In the genomic region with DNA sequence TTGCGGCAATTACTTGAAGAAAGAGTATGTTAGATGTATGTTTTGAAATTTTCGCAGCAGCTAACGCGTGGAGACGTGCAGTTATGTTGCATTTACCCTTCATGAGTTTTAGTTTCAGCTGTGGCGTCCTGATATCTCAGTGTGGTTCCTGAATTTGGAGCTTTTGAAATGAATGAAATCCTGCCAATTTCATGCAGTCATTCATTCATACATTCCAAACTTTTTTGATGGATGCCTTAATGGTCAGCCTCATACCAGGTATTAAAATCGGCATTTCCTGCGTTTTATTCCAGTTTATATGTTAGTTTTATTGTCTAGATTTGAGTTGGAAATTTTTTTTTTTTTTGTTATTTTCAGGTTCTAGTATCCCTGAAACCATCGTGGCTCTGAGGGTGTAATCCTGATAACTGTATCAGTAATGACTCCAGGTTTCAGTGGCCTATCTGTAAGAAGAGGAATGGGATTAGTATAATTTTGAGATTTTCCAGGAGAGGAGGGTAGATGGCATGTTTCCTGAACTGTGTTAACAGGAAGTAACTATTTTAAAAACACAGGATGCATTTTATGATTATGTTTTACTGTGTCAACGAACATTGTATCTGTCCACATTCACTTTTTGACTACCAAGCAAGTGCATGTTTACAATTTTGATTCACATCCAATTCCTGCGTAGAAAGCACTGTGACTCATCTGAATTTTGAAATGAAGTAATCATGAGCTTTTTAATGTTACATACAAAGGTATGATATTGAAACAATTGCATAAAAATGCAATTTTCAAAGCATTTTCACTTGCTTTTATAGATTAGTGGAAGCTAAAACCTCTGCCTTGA, we compare ENCODE assay signal across 8 cellular contexts. TPM values are rescaled to one million over a fixed set of nuclear protein-coding genes. Genes with fewer than 3 reads are reported as not detected.
DNase-seq lines count a peak whose midpoint lies in the region; ATAC-seq, FAIRE-seq and TF ChIP-seq lines count a peak whose summit lies in the region.

No MANE protein-coding gene starts in this region.

- no peak for ATAC-seq in activated CD8-positive, alpha-beta T cell treated with anti-CD3 and anti-CD28 coated beads, Interleukin-2, amount 10 ng/mL, durations not matched to agents 7 days and 5 days
- no peak for ATAC-seq in GM21723 (IDR thresholded peaks at IDR 0.05; ENCODE audit: unreplicated experiment)
- ATAC-seq in GM19023 (IDR thresholded peaks at IDR 0.05; ENCODE audit: unreplicated experiment), result no peak

- TF ChIP-seq CTCF in HEK293 (tag by site-specific recombination; IDR thresholded peaks at IDR 0.05), result no peak
- TF ChIP-seq CTCF in hepatocyte (IDR thresholded peaks at IDR 0.05; ENCODE audit: poor library complexity), result no peak

- H3K9me3 ChIP-seq in BLaER1, result no peaks in the 10 kb centered on the region
- no peaks in the 10 kb centered on the region for H3K9me3 ChIP-seq in HEK293 (ENCODE audit: control insufficient read depth, insufficient read depth, low read depth, low read length)
- no peaks in the 10 kb centered on the region for H3K9me3 ChIP-seq in hepatocyte (ENCODE audit: low read depth)
- no peaks in the 10 kb centered on the region for H3K9me3 ChIP-seq in small intestine (ENCODE audit: control insufficient read depth, low read depth)

- peaks cover 20% of the 10 kb centered on the region for H3K4me1 Mint-ChIP-seq in activated CD8-positive, alpha-beta T cell treated with anti-CD3 and anti-CD28 coated beads, Interleukin-2, amount 10 ng/mL, durations not matched to agents 7 days and 5 days (ENCODE audit: low read depth)

- peak overlapping the region; percentile 81 for H2AFZ ChIP-seq in hepatocyte

- peaks cover 51% of the 10 kb centered on the region for H3K79me2 ChIP-seq in hepatocyte

- H3K9me3 Mint-ChIP-seq in activated CD8-positive, alpha-beta T cell treated with anti-CD3 and anti-CD28 coated beads, Interleukin-2, amount 10 ng/mL, durations not matched to agents 7 days and 5 days (ENCODE audit: insufficient read depth), result no peaks in the 10 kb centered on the region

- peak overlapping the region; percentile 84 for H3K4me3 Mint-ChIP-seq in activated CD8-positive, alpha-beta T cell treated with anti-CD3 and anti-CD28 coated beads, Interleukin-2, amount 10 ng/mL, durations not matched to agents 7 days and 5 days

- POLR2A ChIA-PET in HEK293 (lab: Yijun Ruan, JAX), result interaction anchor here (0.6 to 2.3 kb wide), 31 partner anchors 7 to 1452 kb away, joined by 3 to 53 read pairs (median 5); partner anchors contain the start of gene MLLT3
- POLR2A ChIA-PET in activated CD8-positive, alpha-beta T cell treated with anti-CD3 and anti-CD28 coated beads, Interleukin-2, amount 10 ng/mL, durations not matched to agents 7 days and 5 days (lab: Charles Lee), result interaction anchor here (0.9 to 2.5 kb wide), 6 partner anchors 11 to 290 kb away, joined by 3 to 27 read pairs (median 4); partner anchors contain the start of gene MLLT3

- WGBS in hepatocyte (ENCODE audit: low lambda C conversion rate, missing lambda C conversion rate), result 17% methylated on average over 11 of the region's 11 CpGs
- 0 to 4% (median 1%) methylated on average over 11 of the region's 11 CpGs for WGBS in small intestine, 3 donors

- CTCF ChIA-PET in HEK293 (lab: Yijun Ruan, JAX), result interaction anchor here (0.5 to 2.1 kb wide), 5 partner anchors 13 to 200 kb away, joined by 3 to 8 read pairs (median 4); no protein-coding TSS in a partner anchor
- CTCF ChIA-PET in activated CD8-positive, alpha-beta T cell treated with anti-CD3 and anti-CD28 coated beads, Interleukin-2, amount 10 ng/mL, durations not matched to agents 7 days and 5 days (lab: Charles Lee), result interaction anchor here (0.8 to 2.1 kb wide), 9 partner anchors 8 to 330 kb away, joined by 3 to 10 read pairs (median 3); partner anchors contain the start of gene MLLT3

- H3K4me1 ChIP-seq in BLaER1 (peaks cover 21% of the 10 kb centered on the region), HEK293 (ENCODE audit: control insufficient read depth, insufficient read depth, low read length) (peaks cover 8% of the 10 kb centered on the region; the same call in 1 of the 2 replicates), hepatocyte (ENCODE audit: insufficient read depth) (peaks cover 18% of the 10 kb centered on the region), small intestine (ENCODE audit: control insufficient read depth in 2 of 2, insufficient read depth in 1 of 2, low read depth in 1 of 2, low read length in 1 of 2) (no peaks in the 10 kb centered on the region)

- no peaks in the 10 kb centered on the region for H3K36me3 Mint-ChIP-seq in activated CD8-positive, alpha-beta T cell treated with anti-CD3 and anti-CD28 coated beads, Interleukin-2, amount 10 ng/mL, durations not matched to agents 7 days and 5 days (ENCODE audit: low read depth)

- no peaks in the 10 kb centered on the region for H3K27me3 Mint-ChIP-seq in activated CD8-positive, alpha-beta T cell treated with anti-CD3 and anti-CD28 coated beads, Interleukin-2, amount 10 ng/mL, durations not matched to agents 7 days and 5 days (ENCODE audit: low read depth)

- H3K27ac ChIP-seq in BLaER1 (peak overlapping the region; percentile 78; the same call in 1 of the 2 replicates), HEK293 (ENCODE audit: extremely low read depth, low read depth, low read length) (peak overlapping the region; percentile 91), hepatocyte (peak overlapping the region; percentile 96), small intestine (ENCODE audit: low read depth in 1 of 2, low read length in 1 of 2) (peak overlapping the region; percentile 82 to 94)

- H3K9me2 ChIP-seq in hepatocyte (replicated peaks; ENCODE audit: insufficient read depth), result no peaks in the 10 kb centered on the region

- H3K4me2 ChIP-seq in BLaER1 (peak overlapping the region; percentile 90), hepatocyte (peak overlapping the region; percentile 87)

- H3K27me3 ChIP-seq in BLaER1 (no peaks in the 10 kb centered on the region), hepatocyte (no peaks in the 10 kb centered on the region), small intestine (ENCODE audit: control insufficient read depth in 2 of 2, insufficient read depth in 2 of 2, low read length in 2 of 2) (no peaks in the 10 kb centered on the region)

- FAIRE-seq in small intestine (lab: Jason Lieb, UNC), result no peak

- DNase-seq in activated CD8-positive, alpha-beta T cell treated with anti-CD3 and anti-CD28 coated beads, Interleukin-2, amount 10 ng/mL, durations not matched to agents 7 days and 5 days, result no peak
- DNase-seq in hepatocyte (ENCODE audit: low spot score) (peak; percentile 17), small intestine (peak; percentile 34), NCI-H1930 (lab: John Stamatoyannopoulos, UW) (no peak)

- peak overlapping the region; percentile 92 for H3K4me3 ChIP-seq in BLaER1
- H3K4me3 ChIP-seq in HEK293 (ENCODE audit: low read depth, low read length), result peak overlapping the region; percentile 87
- H3K4me3 ChIP-seq in hepatocyte, result peak overlapping the region; percentile 85
- peak overlapping the region; percentile 85 to 94 for H3K4me3 ChIP-seq in small intestine (ENCODE audit: low read depth in 1 of 2, low read length in 2 of 2)

- peak overlapping the region; percentile 82 for H3K27ac Mint-ChIP-seq in activated CD8-positive, alpha-beta T cell treated with anti-CD3 and anti-CD28 coated beads, Interleukin-2, amount 10 ng/mL, durations not matched to agents 7 days and 5 days

- H4K20me1 ChIP-seq in BLaER1 (no peaks in the 10 kb centered on the region), hepatocyte (ENCODE audit: insufficient read depth, poor library complexity, severe bottlenecking) (no peaks in the 10 kb centered on the region)

- H3K36me3 ChIP-seq in BLaER1, result no peaks in the 10 kb centered on the region
- H3K36me3 ChIP-seq in HEK293 (ENCODE audit: control insufficient read depth in 2 of 2, insufficient read depth in 1 of 2, low read length in 2 of 2), result no peaks in the 10 kb centered on the region
- H3K36me3 ChIP-seq in hepatocyte (replicated peaks; ENCODE audit: insufficient read depth, low read depth), result no peaks in the 10 kb centered on the region
- no peaks in the 10 kb centered on the region for H3K36me3 ChIP-seq in small intestine (ENCODE audit: control insufficient read depth in 2 of 2, insufficient read depth in 2 of 2, low read length in 2 of 2)

- H3K9ac ChIP-seq in BLaER1, result peak overlapping the region; percentile 86

TF ChIP-seq in HEK293, 187 proteins besides CTCF, POLR2A, EP300 and RAD21 (continues in another document):
- TF ChIP-seq ZEB2 (tag by site-specific recombination; IDR thresholded peaks at IDR 0.05) (0 out of 2 replicates have a peak, but pooled peaks have one; percentile 23), ZSCAN18 (tag by site-specific recombination; IDR thresholded peaks at IDR 0.05) (no peak), ZSCAN23 (tag by site-specific recombination; IDR thresholded peaks at IDR 0.05) (no peak), ZNF335 (tag by site-specific recombination; conservative IDR thresholded peaks at IDR 0.05) (peak; percentile 27), ZNF24 (tag by site-specific recombination; IDR thresholded peaks at IDR 0.05) (peak; percentile 76; the same call in 1 of the 2 replicates), ZNF2 (tag by site-specific recombination; IDR thresholded peaks at IDR 0.05) (no peak)
- TF ChIP-seq, protein P1, sequence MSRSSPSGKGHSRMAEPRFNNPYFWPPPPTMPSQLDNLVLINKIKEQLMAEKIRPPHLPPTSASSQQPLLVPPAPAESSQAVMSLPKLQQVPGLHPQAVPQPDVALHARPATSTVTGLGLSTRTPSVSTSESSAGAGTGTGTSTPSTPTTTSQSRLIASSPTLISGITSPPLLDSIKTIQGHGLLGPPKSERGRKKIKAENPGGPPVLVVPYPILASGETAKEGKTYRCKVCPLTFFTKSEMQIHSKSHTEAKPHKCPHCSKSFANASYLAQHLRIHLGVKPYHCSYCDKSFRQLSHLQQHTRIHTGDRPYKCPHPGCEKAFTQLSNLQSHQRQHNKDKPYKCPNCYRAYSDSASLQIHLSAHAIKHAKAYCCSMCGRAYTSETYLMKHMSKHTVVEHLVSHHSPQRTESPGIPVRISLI (tag by site-specific recombination; IDR thresholded peaks at IDR 0.05), result peak; percentile 80

RNA-seq across cellular contexts. Expression of gene FOCAD, which starts 1.0 kb away (rescaled TPM):
- total RNA-seq in activated CD8-positive, alpha-beta T cell treated with anti-CD3 and anti-CD28 coated beads, Interleukin-2, amount 10 ng/mL, durations not matched to agents 7 days and 5 days, result 10 to 100 TPM; 31.5 to 32.8 TPM
- total RNA-seq in hepatocyte, result 54.1 and 55.6 TPM in 2 replicates
- 16.6 and 21.7 TPM in 2 replicates for polyA plus RNA-seq in hepatocyte
- polyA plus RNA-seq in small intestine, result 1 to 10 TPM; 3.5 to 9.7 (median 4.0) TPM

Comparison
In these comparisons a context has a peak if more than half of its experiments do, and no peak if none do; other contexts are left out.
1. DNase-seq: peak in hepatocyte (single experiment) and small intestine (single experiment); none in activated CD8-positive, alpha-beta T cell treated with anti-CD3 and anti-CD28 coated beads, Interleukin-2, amount 10 ng/mL, durations not matched to agents 7 days and 5 days (single experiment) and NCI-H1930 (0 of 2).
2. Peak in every context shown above with its lines, with median percentiles within 50 percentile points of each other: H3K27ac ChIP-seq and H3K4me3 ChIP-seq.